11 cellular contexts compared by ENCODE assay signal in the genomic region with DNA sequence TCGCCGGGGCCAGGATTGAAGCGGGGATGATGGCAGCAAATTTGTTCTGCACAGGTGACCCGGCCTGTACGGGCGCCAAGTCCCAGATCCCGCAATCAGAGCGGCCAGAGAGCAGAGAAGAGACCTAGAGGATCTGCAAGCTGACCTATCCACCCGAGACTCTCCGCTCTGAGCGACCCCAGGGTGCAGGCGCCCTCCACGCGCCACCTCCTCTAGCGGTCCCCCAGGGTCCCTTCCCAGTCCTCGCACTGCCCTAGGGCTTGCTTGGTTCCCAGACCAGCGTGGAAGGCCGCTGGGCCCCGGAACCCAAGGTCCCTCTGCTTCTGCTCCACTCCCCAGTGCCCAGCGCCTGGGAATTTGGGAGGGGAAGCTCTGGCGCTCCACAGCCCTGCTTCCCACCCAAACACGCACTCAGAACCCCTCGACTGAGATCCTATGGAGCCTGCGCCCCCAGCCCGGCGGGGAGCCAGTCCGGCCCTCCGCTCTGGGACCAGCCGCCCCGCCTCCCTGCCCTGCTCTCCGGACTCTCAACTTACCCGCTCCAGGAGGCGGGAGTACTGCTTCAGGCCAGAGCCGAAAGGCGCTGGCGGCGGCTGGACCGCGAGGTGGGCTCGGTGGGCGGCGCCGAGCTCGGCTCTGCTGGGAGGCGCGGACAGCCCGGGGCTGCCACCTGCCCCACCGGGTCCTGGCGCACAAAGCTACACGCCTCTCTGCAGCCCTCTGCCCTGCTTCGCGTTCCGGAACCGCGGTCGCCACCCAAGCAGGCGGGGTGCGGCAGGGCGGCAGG. TPM values are rescaled to one million over a fixed set of nuclear protein-coding genes. Genes with fewer than 3 reads are reported as not detected.
DNase-seq lines count a peak whose midpoint lies in the region; ATAC-seq, FAIRE-seq and TF ChIP-seq lines count a peak whose summit lies in the region.
"Had no signal": no experiment of that assay in that cellular context is flagged by ENCODE, and none has a peak within 500 bp of the region (broad histone marks: within the 10 kb centered on the region; RNA-seq: fewer than 3 reads in every experiment).

No MANE protein-coding gene starts in this region.

- no peaks in the 10 kb centered on the region for H3K9me3 ChIP-seq in sigmoid colon

- no peak overlapping the region for H3K27ac ChIP-seq in sigmoid colon
- H3K27ac ChIP-seq: 22Rv1 had no signal

- no peaks in the 10 kb centered on the region for H3K36me3 ChIP-seq in sigmoid colon

- H3K27me3 ChIP-seq in sigmoid colon = peaks cover 83 to 100% (median 93%) of the 10 kb centered on the region in 3 donors

- no peak for TF ChIP-seq POLR2A in sigmoid colon (IDR thresholded peaks at IDR 0.05)
- no peak for TF ChIP-seq POLR2A in GM12891 (IDR thresholded peaks at IDR 0.05; ENCODE audit: low read depth, low read length)

- DNase-seq in DMS 273 (lab: John Stamatoyannopoulos, UW; ENCODE audit: unreplicated experiment) = peak; percentile 32
- DNase-seq in DMS 273 treated with DMSO at 0.1 percent for 48 hours (lab: John Stamatoyannopoulos, UW) = no peak
- DNase-seq in NCI-H510A treated with DMSO at 0.1 percent for 48 hours (lab: John Stamatoyannopoulos, UW) = peak; percentile 83
- DNase-seq in left cardiac atrium = no peak
- DNase-seq in sigmoid colon = no peak
- DNase-seq in GM12891 (ENCODE audit: insufficient read length, low spot score) = no peak
- DNase-seq in SW 1271 (lab: John Stamatoyannopoulos, UW) = no peak
- DNase-seq: activated CD4-positive, alpha-beta T cell treated with anti-CD3 and anti-CD28 coated beads for 4 hours; Karpas-422 had no signal

- intact Hi-C loops in left cardiac atrium (cut with DNase I) (no loop called here), sigmoid colon (cut with DNase I) (no loop called here)

- peaks cover 0 to 77% (median 68%) of the 10 kb centered on the region in 4 donors for H3K4me1 ChIP-seq in sigmoid colon

- ATAC-seq in left cardiac atrium (peak; percentile 9 to 14), GM19455 (IDR thresholded peaks at IDR 0.05; ENCODE audit: unreplicated experiment) (no peak)

- TF ChIP-seq EP300 in sigmoid colon (IDR thresholded peaks at IDR 0.05) = no peak

- peak overlapping the region in 3 of 4 donors; percentile 2 to 30 (median 25) for H3K4me3 ChIP-seq in sigmoid colon

- no peak for TF ChIP-seq CTCF in sigmoid colon (IDR thresholded peaks at IDR 0.05)

- WGBS in sigmoid colon, 2 donors = 4% methylated on average over 59 of the region's 59 CpGs

- no peak for FAIRE-seq in GM12891 (lab: Jason Lieb, UNC)

TF ChIP-seq in GM12891, 5 proteins besides CTCF, POLR2A, EP300 and RAD21:
- TF ChIP-seq TAF1 (IDR thresholded peaks at IDR 0.05; ENCODE audit: low read depth, low read length) = no peak
TF ChIP-seq in GM12891: peak in this region for 0.

RNA-seq across cellular contexts. Expression of gene SIX3, which starts 3.0 kb away (rescaled TPM):
- total RNA-seq in left cardiac atrium = not detected
- total RNA-seq in sigmoid colon = not detected
- not detected for polyA plus RNA-seq in sigmoid colon
- 0.17 TPM for polyA plus RNA-seq in GM12891 (2012; ENCODE audit: low read depth, missing spikeins)

Comparison
In these comparisons a context has a peak if more than half of its experiments do, and no peak if none do; other contexts are left out.
1. DNase-seq: peak in DMS 273 (single experiment) and NCI-H510A treated with DMSO at 0.1 percent for 48 hours (single experiment); none in DMS 273 treated with DMSO at 0.1 percent for 48 hours (single experiment), left cardiac atrium (single experiment), sigmoid colon (single experiment), GM12891 (single experiment) and SW 1271 (0 of 2).